33 cellular contexts compared by ENCODE assay signal in genomic region chr11:121664144-121664543, GRCh38.
DNase-seq lines count a peak whose midpoint lies in the region; ATAC-seq, FAIRE-seq and TF ChIP-seq lines count a peak whose summit lies in the region.
"Had no signal": no experiment of that assay in that cellular context is flagged by ENCODE, and none has a peak within 500 bp of the region (broad histone marks: within the 10 kb centered on the region; RNA-seq: fewer than 3 reads in every experiment).

No MANE protein-coding gene starts in this region.

- no peak for TF ChIP-seq RAD21 in HepG2 (CRISPR knock-in tag; IDR thresholded peaks at IDR 0.05)

- no peak overlapping the region for H2AFZ ChIP-seq in HepG2 (ENCODE audit: low read length)

- TF ChIP-seq CTCF in HepG2 (CRISPR knock-in tag; IDR thresholded peaks at IDR 0.05) (no peak), right lobe of liver (IDR thresholded peaks at IDR 0.05) (no peak), WERI-Rb-1 (IDR thresholded peaks at IDR 0.05; ENCODE audit: low read depth, low read length) (no peak), esophagus muscularis mucosa (IDR thresholded peaks at IDR 0.05) (no peak)

- ATAC-seq in HepG2 = no peak
- no peak for ATAC-seq in right lobe of liver
- no peak for ATAC-seq in HG03460 (IDR thresholded peaks at IDR 0.05; ENCODE audit: unreplicated experiment)
- ATAC-seq: A549; CD8-positive, alpha-beta T cell had no signal

- intact Hi-C loops in HepG2 (cut with micrococcal nuclease; ENCODE audit: unreplicated experiment) (no loop called here), right lobe of liver (cut with DNase I) (no loop called here), esophagus muscularis mucosa (cut with DNase I) (no loop called here)

- BruUV-seq in HepG2 (replicated peaks; lab: Mats Ljungman, UMichigan) = no TSS peak

- POLR2A ChIA-PET in HepG2 (lab: Yijun Ruan, JAX) = no interaction called here

- no peak for DNase-seq in HepG2 (ENCODE audit: low spot score)
- no peak for DNase-seq in right lobe of liver
- no peak for DNase-seq in WERI-Rb-1
- DNase-seq in esophagus muscularis mucosa (ENCODE audit: extremely low spot score) = peak; percentile 53
- DNase-seq in stimulated activated naive CD4-positive, alpha-beta T cell (lab: John Stamatoyannopoulos, UW) = no peak
- DNase-seq: 8988T; ACHN; AML-193; BE2C; C1 segment of cervical spinal cord; Caco-2; Calu3; CD4-positive, alpha-beta memory T cell; CD4-positive, alpha-beta T cell; CD4-positive, CD25-positive, alpha-beta regulatory T cell; CD8-positive, alpha-beta memory T cell; CD8-positive, alpha-beta T cell; COR-L47; DMS 273 treated with DMSO at 0.1 percent for 48 hours; DMS153; DMS53; DMS79; DMS79 treated with DMSO at 0.1 percent for 48 hours; DND-41; EL had no signal

- TF ChIP-seq EP300 in HepG2 (IDR thresholded peaks at IDR 0.05; ENCODE audit: low read depth in 2 of 2, low read length in 2 of 2) (no peak), HepG2 (CRISPR knock-in tag; IDR thresholded peaks at IDR 0.05; ENCODE audit: borderline replicate concordance) (no peak), esophagus muscularis mucosa (IDR thresholded peaks at IDR 0.05) (no peak)

- TF ChIP-seq POLR2A in HepG2 (IDR thresholded peaks at IDR 0.05; ENCODE audit: insufficient read depth in 1 of 2, low read depth in 2 of 2, low read length in 2 of 2) = no peak
- TF ChIP-seq POLR2A in right lobe of liver (IDR thresholded peaks at IDR 0.05) = no peak
- TF ChIP-seq POLR2A in esophagus muscularis mucosa (IDR thresholded peaks at IDR 0.05; ENCODE audit: low read depth) = no peak

- no peak for FAIRE-seq in HepG2 (lab: Jason Lieb, UNC)
- FAIRE-seq: A204.1, A549, D721Med had no signal

- H4K20me1 ChIP-seq in HepG2 (ENCODE audit: insufficient read depth, low read length) = no peaks in the 10 kb centered on the region
- H4K20me1 ChIP-seq: BLaER1; BLaER1 treated with 17β-estradiol and CSF1 and Interleukin-3, amounts not matched to agents 10 nM and 100 nM had no signal

- in situ Hi-C loops in HepG2 (cut with HindIII; ENCODE audit: extremely low pct_ligation_motif_present, low pct_unique_long_range_greater_than_20kb) = no loop called here

- peaks cover 12% of the 10 kb centered on the region; the same call in 1 of the 2 replicates for H3K4me1 ChIP-seq in HepG2 (ENCODE audit: insufficient read depth, low read length)
- H3K4me1 ChIP-seq in right lobe of liver = no peaks in the 10 kb centered on the region
- peaks cover 0 to 13% (median 8%) of the 10 kb centered on the region in 4 donors for H3K4me1 ChIP-seq in esophagus muscularis mucosa
- H3K4me1 ChIP-seq: A549; BE2C; BLaER1; BLaER1 treated with 17β-estradiol and CSF1 and Interleukin-3, amounts not matched to agents 10 nM and 100 nM; Caco-2 had no signal

- no peaks in the 10 kb centered on the region for H3K79me2 ChIP-seq in HepG2 (ENCODE audit: insufficient read depth, low read length)

- H3K36me3 ChIP-seq in HepG2 (replicated peaks in 1 of 2; ENCODE audit: control insufficient read depth in 1 of 2, insufficient read depth in 2 of 2, low read length in 2 of 2) (no peaks in the 10 kb centered on the region), right lobe of liver (no peaks in the 10 kb centered on the region), WERI-Rb-1 (no peaks in the 10 kb centered on the region), esophagus muscularis mucosa (no peaks in the 10 kb centered on the region)
- H3K36me3 ChIP-seq: BE2C; BLaER1; BLaER1 treated with 17β-estradiol and CSF1 and Interleukin-3, amounts not matched to agents 10 nM and 100 nM had no signal

- H3K27me3 ChIP-seq in HepG2 (ENCODE audit: control insufficient read depth in 1 of 2, insufficient read depth in 2 of 2, low read length in 2 of 2) (peaks cover 1 to 10% of the 10 kb centered on the region in 2 experiments; a peak in 2 of 5 replicates), right lobe of liver (no peaks in the 10 kb centered on the region), WERI-Rb-1 (ENCODE audit: insufficient read depth, low read depth, severe bottlenecking) (no peaks in the 10 kb centered on the region), esophagus muscularis mucosa (no peaks in the 10 kb centered on the region)
- H3K27me3 ChIP-seq: BE2C; BLaER1; BLaER1 treated with 17β-estradiol and CSF1 and Interleukin-3, amounts not matched to agents 10 nM and 100 nM had no signal

- no peak overlapping the region for H3K9ac ChIP-seq in HepG2 (ENCODE audit: insufficient read depth, low read depth, low read length)
- H3K9ac ChIP-seq: BLaER1; BLaER1 treated with 17β-estradiol and CSF1 and Interleukin-3, amounts not matched to agents 10 nM and 100 nM had no signal

- H3K4me2 ChIP-seq in HepG2 (ENCODE audit: low read depth, low read length) = no peak overlapping the region
- H3K4me2 ChIP-seq: A549; BLaER1; BLaER1 treated with 17β-estradiol and CSF1 and Interleukin-3, amounts not matched to agents 10 nM and 100 nM had no signal

- no peak overlapping the region for H3K4me3 ChIP-seq in HepG2 (replicated peaks in 1 of 3; ENCODE audit: insufficient read depth in 1 of 3, low read depth in 2 of 3, low read length in 3 of 3)
- no peak overlapping the region for H3K4me3 ChIP-seq in right lobe of liver
- H3K4me3 ChIP-seq in WERI-Rb-1 (ENCODE audit: low read depth, low read length) = no peak overlapping the region
- no peak overlapping the region for H3K4me3 ChIP-seq in esophagus muscularis mucosa
- H3K4me3 ChIP-seq: A549; BLaER1; BLaER1 treated with 17β-estradiol and CSF1 and Interleukin-3, amounts not matched to agents 10 nM and 100 nM had no signal

- no peak overlapping the region for H3K27ac ChIP-seq in HepG2 (ENCODE audit: extremely low read length, insufficient read depth, low read length)
- H3K27ac ChIP-seq in right lobe of liver = no peak overlapping the region
- peak overlapping the region; percentile 71 for H3K27ac ChIP-seq in WERI-Rb-1
- no peak overlapping the region for H3K27ac ChIP-seq in esophagus muscularis mucosa (replicated peaks in 1 of 4)
- H3K27ac ChIP-seq: 22Rv1; A549; BLaER1; BLaER1 treated with 17β-estradiol and CSF1 and Interleukin-3, amounts not matched to agents 10 nM and 100 nM; C4-2B had no signal

- CTCF ChIA-PET in HepG2 (lab: Yijun Ruan, JAX; ENCODE audit: low intra/inter-chr PET ratio, low total read pairs) = no interaction called here

- H3K9me3 ChIP-seq in HepG2 (ENCODE audit: low read length) (no peaks in the 10 kb centered on the region), right lobe of liver (no peaks in the 10 kb centered on the region), WERI-Rb-1 (ENCODE audit: severe bottlenecking) (peaks cover 5% of the 10 kb centered on the region), esophagus muscularis mucosa (no peaks in the 10 kb centered on the region)
- H3K9me3 ChIP-seq: A549; BE2C; BLaER1; BLaER1 treated with 17β-estradiol and CSF1 and Interleukin-3, amounts not matched to agents 10 nM and 100 nM; Caco-2 had no signal

TF ChIP-seq in HepG2, 621 proteins besides CTCF, POLR2A, EP300 and RAD21:
- TF ChIP-seq HMGXB3 (CRISPR knock-in tag; IDR thresholded peaks at IDR 0.05; ENCODE audit: borderline replicate concordance) (no peak), KAT2B (IDR thresholded peaks at IDR 0.05; ENCODE audit: borderline replicate concordance, low read depth, low read length) (peak; percentile 66; the same call in 1 of the 2 replicates)
TF ChIP-seq in HepG2: peak in this region for 1.
